ENCODE assay signal across 22 cellular contexts in the genomic region with DNA sequence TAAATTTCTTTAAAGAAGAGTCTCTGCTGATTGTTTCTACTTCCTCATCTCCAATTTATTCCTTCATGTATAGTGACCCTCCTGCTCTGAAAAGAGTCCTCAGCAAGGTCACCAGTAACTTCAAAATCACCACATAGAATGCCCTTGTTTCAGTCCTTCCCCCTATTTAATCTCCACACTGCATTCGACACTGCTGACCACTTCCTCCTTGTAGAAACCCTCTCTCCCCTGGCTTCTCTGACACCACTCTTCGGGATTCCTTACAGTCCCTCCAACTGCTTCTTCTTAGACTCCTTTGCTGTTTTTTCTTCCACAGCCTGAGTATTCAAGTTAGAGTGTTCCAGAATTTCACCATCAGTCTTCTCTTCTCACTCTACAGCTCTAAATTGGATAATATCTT.
"Had no signal": no experiment of that assay in that cellular context is flagged by ENCODE, and none has a peak within 500 bp of the region (broad histone marks: within the 10 kb centered on the region; RNA-seq: fewer than 3 reads in every experiment).

No MANE protein-coding gene starts in this region.

- DNase-seq: dorsolateral prefrontal cortex; effector CD8-positive, alpha-beta T cell; heart left ventricle; hippocampal formation; left colon; left ventricle myocardium superior; mesenchymal stem cell; midbrain; nucleus accumbens; ovary; sigmoid colon; stimulated activated CD4-positive, alpha-beta T cell treated with anti-CD3 and anti-CD28 coated beads, Interleukin-2, amount 100 ng/mL, for 24 hours; stimulated activated CD4-positive, alpha-beta T cell treated with anti-CD3 and anti-CD28 coated beads, Interleukin-4, amount 100 ng/mL, for 4 hours; stimulated activated naive B cell treated with anti-CD40 and anti-IgM and Interleukin-4, amounts not matched to agents 10 μg/mL and 1 μg/mL and 100 μg/mL, for 72 hours; stimulated activated naive CD8-positive, alpha-beta T cell treated with anti-CD3 and anti-CD28 coated beads, Interleukin-15, amount 100 ng/mL, for 72 hours; transverse colon had no signal

- H3K36me3 ChIP-seq: ovary had no signal

- H3K4me3 ChIP-seq: dorsolateral prefrontal cortex, heart left ventricle, lung, neural progenitor cell, ovary, right atrium auricular region, sigmoid colon, skin epidermis, thoracic aorta, transverse colon had no signal

- H3K9me3 ChIP-seq: sigmoid colon, thoracic aorta had no signal

- H3K4me1 ChIP-seq: heart left ventricle, right atrium auricular region, sigmoid colon, transverse colon had no signal

- H3K27ac ChIP-seq: dorsolateral prefrontal cortex, heart left ventricle, neural progenitor cell, ovary, right atrium auricular region, sigmoid colon, skin epidermis, thoracic aorta, transverse colon had no signal

- H3K27me3 ChIP-seq: dorsolateral prefrontal cortex, heart left ventricle, neural progenitor cell, ovary, right atrium auricular region, sigmoid colon, transverse colon had no signal

- ATAC-seq: heart left ventricle; left colon; left ventricle myocardium superior; natural killer cell treated with Interleukin-12 subunit alpha and Interleukin-12 subunit beta and Interleukin-15 and Interleukin-18, amount 100 ng/mL, for 72 hours; stimulated activated naive B cell treated with anti-CD40 and anti-IgM and Interleukin-4, amounts not matched to agents 10 μg/mL and 1 μg/mL and 100 μg/mL, for 72 hours; stimulated activated naive CD8-positive, alpha-beta T cell treated with anti-CD3 and anti-CD28 coated beads, Interleukin-15, amount 100 ng/mL, for 72 hours had no signal
